Comparison of ENCODE assay signal across 6 cellular contexts in the genomic region with DNA sequence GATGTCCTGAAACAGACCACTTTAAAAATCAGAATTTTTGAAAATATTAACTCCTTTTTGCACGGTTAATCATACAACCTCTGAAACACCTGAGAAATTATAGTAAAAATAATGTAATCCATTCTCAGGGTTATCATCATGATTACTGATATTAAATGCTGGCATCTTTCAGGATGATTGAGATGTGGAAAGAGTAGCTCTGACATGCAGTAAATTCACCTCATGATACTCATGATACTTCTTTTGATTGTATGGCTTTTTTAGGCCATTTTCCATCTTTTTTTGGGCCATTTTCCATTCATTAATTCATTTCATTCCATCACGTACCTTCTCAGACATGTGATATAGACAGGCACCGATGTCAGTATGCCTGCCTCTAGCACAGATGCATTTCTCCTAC.
"Had no signal": no experiment of that assay in that cellular context is flagged by ENCODE, and none has a peak within 500 bp of the region (broad histone marks: within the 10 kb centered on the region; RNA-seq: fewer than 3 reads in every experiment).

No MANE protein-coding gene starts in this region.

- H3K27ac Mint-ChIP-seq: IgD-negative memory B cell had no signal

- H3K27ac ChIP-seq: HL-60 had no signal

- H3K4me3 ChIP-seq: K562 had no signal

- H3K4me3 Mint-ChIP-seq: IgD-negative memory B cell had no signal

- H3K9me3 Mint-ChIP-seq: IgD-negative memory B cell had no signal

- DNase-seq: IMR-90, KBM-7, KG1 had no signal
